In genomic region chr2:154449951-154450658, GRCh38 we compare ENCODE assay signal across 27 cellular contexts.
"Had no signal": no experiment of that assay in that cellular context is flagged by ENCODE, and none has a peak within 500 bp of the region (broad histone marks: within the 10 kb centered on the region; RNA-seq: fewer than 3 reads in every experiment).

No MANE protein-coding gene starts in this region.

- H3K27me3 ChIP-seq: breast epithelium, heart right ventricle, suprapubic skin, tibial artery had no signal

- DNase-seq: activated CD4-positive, alpha-beta memory T cell treated with anti-CD3 and anti-CD28 coated beads for 36 hours; activated CD4-positive, alpha-beta T cell treated with anti-CD3 and anti-CD28 coated beads, Interleukin-2, amount 10 ng/mL, durations not matched to agents 24 days and 14 days; activated CD4-positive, CD25-positive, alpha-beta regulatory T cell treated with anti-CD3 and anti-CD28 coated beads, Interleukin-2, amount 50 U/mL, for 72 hours; activated CD8-positive, alpha-beta memory T cell treated with anti-CD3 and anti-CD28 coated beads, Interleukin-2, amount 50 U/mL, for 48 hours; activated naive CD8-positive, alpha-beta T cell treated with anti-CD3 and anti-CD28 coated beads, Interleukin-2, amount 50 U/mL, for 24 hours; activated T-cell treated with anti-CD3 and anti-CD28 coated beads, Interleukin-2, amount 50 U/mL, for 24 hours; amygdala; central memory CD4-positive, alpha-beta T cell; endodermal cell; foreskin melanocyte; heart right ventricle; left ventricle myocardium inferior; mucosa of descending colon; posterior cingulate gyrus; stimulated activated CD4-positive, alpha-beta T cell treated with anti-CD3 and anti-CD28 coated beads, Interleukin-1b, Interleukin-23, amount 100 ng/mL, for 48 hours; stimulated activated CD4-positive, alpha-beta T cell treated with anti-CD3 and anti-CD28 coated beads, Interleukin-4, amount 100 ng/mL, for 4 hours; stimulated activated CD8-positive, alpha-beta memory T cell treated with anti-CD3 and anti-CD28 coated beads, Interleukin-4, amount 100 ng/mL, for 48 hours; tibial artery; WERI-Rb-1 had no signal

- H3K4me3 ChIP-seq: breast epithelium, heart right ventricle, left ventricle myocardium inferior, mucosa of descending colon, skin epidermis, suprapubic skin, tibial artery had no signal

- H3K9me3 ChIP-seq: breast epithelium, heart right ventricle, left ventricle myocardium inferior, mucosa of descending colon, suprapubic skin, tibial artery had no signal

- H3K4me1 ChIP-seq: breast epithelium, suprapubic skin had no signal

- ATAC-seq: activated naive CD8-positive, alpha-beta T cell treated with anti-CD3 and anti-CD28 coated beads, Interleukin-2, amount 50 U/mL, for 24 hours; esophagus mucosa; heart right ventricle; mucosa of descending colon; natural killer cell treated with Interleukin-12 subunit alpha and Interleukin-12 subunit beta and Interleukin-15 and Interleukin-18, amount 100 ng/mL, for 72 hours; sciatic nerve; stimulated activated memory B cell treated with anti-CD40 and anti-IgM and Interleukin-4, amounts not matched to agents 10 μg/mL and 1 μg/mL and 100 μg/mL, for 72 hours had no signal

- FAIRE-seq: TTC549 had no signal

- H3K27ac ChIP-seq: breast epithelium, heart right ventricle, left ventricle myocardium inferior, skin epidermis, suprapubic skin, tibial artery, WERI-Rb-1 had no signal

- H3K36me3 ChIP-seq: breast epithelium, heart right ventricle, left ventricle myocardium inferior, suprapubic skin, tibial artery, WERI-Rb-1 had no signal
